ENCODE assay signal across 8 cellular contexts in the genomic region with DNA sequence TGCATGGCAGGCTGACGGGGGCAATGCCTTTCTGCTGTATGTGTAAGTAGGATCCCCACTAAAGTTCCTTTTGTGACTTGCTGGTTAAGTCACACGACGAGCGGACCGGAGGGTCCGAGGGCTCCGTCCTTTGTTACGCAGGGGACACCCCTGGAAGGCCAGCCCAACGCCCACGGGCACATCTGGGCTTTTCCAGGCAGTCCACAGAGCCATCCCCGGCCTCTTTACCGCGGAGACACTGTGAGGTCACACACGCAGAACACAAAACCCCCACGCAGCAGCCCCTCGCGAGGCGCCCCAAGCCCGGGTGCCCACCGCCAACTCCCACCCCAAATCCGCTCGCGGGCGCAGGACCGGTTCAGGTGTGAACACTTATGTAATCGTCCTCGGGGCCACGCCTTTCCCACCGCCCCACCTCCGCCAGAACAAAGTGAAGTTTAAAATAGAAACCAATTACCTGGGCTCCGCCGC. TPM values are rescaled to one million over a fixed set of nuclear protein-coding genes. Genes with fewer than 3 reads are reported as not detected.
DNase-seq lines count a peak whose midpoint lies in the region; ATAC-seq, FAIRE-seq and TF ChIP-seq lines count a peak whose summit lies in the region.

No MANE protein-coding gene starts in this region.

- TF ChIP-seq POLR2A in breast epithelium (IDR thresholded peaks at IDR 0.05), result no peak

- peaks cover 13 to 15% of the 10 kb centered on the region in 2 donors for H3K36me3 Mint-ChIP-seq in stimulated activated naive B cell treated with anti-CD40 and anti-IgM and Interleukin-4, amounts not matched to agents 10 μg/mL and 1 μg/mL and 100 μg/mL, for 72 hours

- peak; percentile 79 for DNase-seq in activated effector memory CD4-positive, alpha-beta T cell treated with anti-CD3 and anti-CD28 coated beads, Interleukin-2, amount 50 U/mL, for 16 hours
- no peak for DNase-seq in activated effector memory CD4-positive, alpha-beta T cell treated with Interleukin-2 at 50 U/mL for 16 hours
- DNase-seq in SIG-M5 (lab: John Stamatoyannopoulos, UW) (peak; percentile 19), breast epithelium (ENCODE audit: low spot score in 2 of 2) (peak in 1 of 2 donors; percentile 65), inferior parietal cortex (ENCODE audit: extremely low spot score) (no peak), GM19239 (ENCODE audit: insufficient read length, low spot score) (no peak)
- DNase-seq in stimulated activated naive B cell treated with anti-CD40 and anti-IgM and Interleukin-4, amounts not matched to agents 10 μg/mL and 1 μg/mL and 100 μg/mL, for 72 hours, result peak; percentile 34

- H3K4me1 ChIP-seq in breast epithelium, result no peaks in the 10 kb centered on the region

- no peaks in the 10 kb centered on the region for H3K27me3 ChIP-seq in breast epithelium
- H3K27me3 ChIP-seq in layer of hippocampus (ENCODE audit: control insufficient read depth, insufficient read depth, low read length), result no peaks in the 10 kb centered on the region

- peaks cover 28 to 68% of the 10 kb centered on the region in 2 donors for H3K4me1 Mint-ChIP-seq in stimulated activated naive B cell treated with anti-CD40 and anti-IgM and Interleukin-4, amounts not matched to agents 10 μg/mL and 1 μg/mL and 100 μg/mL, for 72 hours

- peak overlapping the region; percentile 93 to 97 for H3K27ac ChIP-seq in breast epithelium
- H3K27ac ChIP-seq in layer of hippocampus (ENCODE audit: low read depth, low read length), result peak overlapping the region; percentile 65

- H3K9me3 Mint-ChIP-seq in stimulated activated naive B cell treated with anti-CD40 and anti-IgM and Interleukin-4, amounts not matched to agents 10 μg/mL and 1 μg/mL and 100 μg/mL, for 72 hours, result no peaks in the 10 kb centered on the region

- peak overlapping the region; percentile 60 for H3K27ac Mint-ChIP-seq in stimulated activated naive B cell treated with anti-CD40 and anti-IgM and Interleukin-4, amounts not matched to agents 10 μg/mL and 1 μg/mL and 100 μg/mL, for 72 hours

- H3K9me3 ChIP-seq in breast epithelium, result no peaks in the 10 kb centered on the region

- H3K36me3 ChIP-seq in breast epithelium, result no peaks in the 10 kb centered on the region

- H3K27me3 Mint-ChIP-seq in stimulated activated naive B cell treated with anti-CD40 and anti-IgM and Interleukin-4, amounts not matched to agents 10 μg/mL and 1 μg/mL and 100 μg/mL, for 72 hours, result no peaks in the 10 kb centered on the region

- H3K4me3 Mint-ChIP-seq in stimulated activated naive B cell treated with anti-CD40 and anti-IgM and Interleukin-4, amounts not matched to agents 10 μg/mL and 1 μg/mL and 100 μg/mL, for 72 hours, result peak overlapping the region; percentile 85 to 92

- no peak for FAIRE-seq in GM19239 (lab: Jason Lieb, UNC)

- intact Hi-C loops in breast epithelium (cut with DNase I; ENCODE audit: low total_unique reads), result no loop called here

- H3K4me3 ChIP-seq in breast epithelium, result peak overlapping the region; percentile 72 to 99 (median 78)

- TF ChIP-seq CTCF in breast epithelium (IDR thresholded peaks at IDR 0.05), result no peak

- no peak for ATAC-seq in stimulated activated naive B cell treated with anti-CD40 and anti-IgM and Interleukin-4, amounts not matched to agents 10 μg/mL and 1 μg/mL and 100 μg/mL, for 72 hours (replicated peaks)

RNA-seq across cellular contexts. Expression of a gene that starts 4.3 kb away (rescaled TPM):
- total RNA-seq in breast epithelium, result 10 to 100 TPM; 12.0 to 33.4 (median 24.0) TPM

Comparison
In these comparisons a context has a peak if more than half of its experiments do, and no peak if none do; other contexts are left out.
1. DNase-seq: peak in activated effector memory CD4-positive, alpha-beta T cell treated with anti-CD3 and anti-CD28 coated beads, Interleukin-2, amount 50 U/mL, for 16 hours (single experiment), SIG-M5 (single experiment) and stimulated activated naive B cell treated with anti-CD40 and anti-IgM and Interleukin-4, amounts not matched to agents 10 μg/mL and 1 μg/mL and 100 μg/mL, for 72 hours (single experiment); none in activated effector memory CD4-positive, alpha-beta T cell treated with Interleukin-2 at 50 U/mL for 16 hours (single experiment), inferior parietal cortex (single experiment) and GM19239 (single experiment).